Comparison of ENCODE assay signal across 24 cellular contexts in genomic region chr9:131029574-131029952, GRCh38. TPM values are rescaled to one million over a fixed set of nuclear protein-coding genes. Genes with fewer than 3 reads are reported as not detected.
"Had no signal": no experiment of that assay in that cellular context is flagged by ENCODE, and none has a peak within 500 bp of the region (broad histone marks: within the 10 kb centered on the region; RNA-seq: fewer than 3 reads in every experiment).

No MANE protein-coding gene starts in this region.

- H3K36me3 ChIP-seq: colonic mucosa, esophagus muscularis mucosa, esophagus squamous epithelium, gastrocnemius medialis, gastroesophageal sphincter, heart left ventricle, heart right ventricle had no signal

- H3K27me3 ChIP-seq: colonic mucosa had no signal

- H3K4me3 Mint-ChIP-seq: dendritic cell treated with granulocyte-macrophage colony-stimulating factor and Interleukin-4, amounts not matched to agents 40 ng/mL and 50 ng/mL, for 4 days; effector memory CD8-positive, alpha-beta T cell; endodermal cell had no signal

- H3K9me3 Mint-ChIP-seq: dendritic cell treated with granulocyte-macrophage colony-stimulating factor and Interleukin-4, amounts not matched to agents 40 ng/mL and 50 ng/mL, for 4 days; effector memory CD8-positive, alpha-beta T cell; endodermal cell had no signal

- DNase-seq: colonic mucosa; cortex of kidney; dermis blood vessel endothelial cell; dorsolateral prefrontal cortex; effector CD4-positive, alpha-beta T cell; effector CD8-positive, alpha-beta T cell; effector memory CD4-positive, alpha-beta T cell; effector memory CD8-positive, alpha-beta T cell; endodermal cell; erythroblast; esophagus squamous epithelium; foreskin fibroblast; foreskin keratinocyte; foreskin melanocyte; gastrocnemius medialis; glutamatergic neuron; head of caudate nucleus; heart right ventricle had no signal

- H3K27ac Mint-ChIP-seq: dendritic cell treated with granulocyte-macrophage colony-stimulating factor and Interleukin-4, amounts not matched to agents 40 ng/mL and 50 ng/mL, for 4 days; endodermal cell had no signal

- H3K4me1 ChIP-seq: colonic mucosa, esophagus muscularis mucosa, esophagus squamous epithelium, foreskin keratinocyte, gastrocnemius medialis, gastroesophageal sphincter, heart left ventricle, heart right ventricle had no signal

- H3K9me3 ChIP-seq: colonic mucosa, esophagus muscularis mucosa, esophagus squamous epithelium, gastrocnemius medialis, gastroesophageal sphincter, heart left ventricle, heart right ventricle had no signal

- H3K4me3 ChIP-seq: colonic mucosa, coronary artery, dorsolateral prefrontal cortex, esophagus muscularis mucosa, esophagus squamous epithelium, gastrocnemius medialis, gastroesophageal sphincter, heart left ventricle, heart right ventricle had no signal

- H3K27ac ChIP-seq: colonic mucosa, coronary artery, dorsolateral prefrontal cortex, epithelial cell of prostate, esophagus muscularis mucosa, esophagus squamous epithelium, foreskin keratinocyte, gastrocnemius medialis, gastroesophageal sphincter, heart left ventricle, heart right ventricle had no signal

RNA-seq across cellular contexts. Expression of gene LAMC3, which starts 20.6 kb away (rescaled TPM):
- total RNA-seq: foreskin keratinocyte had no signal
- polyA plus RNA-seq: foreskin keratinocyte had no signal
